ENCODE assay signal across 8 cellular contexts in the genomic region with DNA sequence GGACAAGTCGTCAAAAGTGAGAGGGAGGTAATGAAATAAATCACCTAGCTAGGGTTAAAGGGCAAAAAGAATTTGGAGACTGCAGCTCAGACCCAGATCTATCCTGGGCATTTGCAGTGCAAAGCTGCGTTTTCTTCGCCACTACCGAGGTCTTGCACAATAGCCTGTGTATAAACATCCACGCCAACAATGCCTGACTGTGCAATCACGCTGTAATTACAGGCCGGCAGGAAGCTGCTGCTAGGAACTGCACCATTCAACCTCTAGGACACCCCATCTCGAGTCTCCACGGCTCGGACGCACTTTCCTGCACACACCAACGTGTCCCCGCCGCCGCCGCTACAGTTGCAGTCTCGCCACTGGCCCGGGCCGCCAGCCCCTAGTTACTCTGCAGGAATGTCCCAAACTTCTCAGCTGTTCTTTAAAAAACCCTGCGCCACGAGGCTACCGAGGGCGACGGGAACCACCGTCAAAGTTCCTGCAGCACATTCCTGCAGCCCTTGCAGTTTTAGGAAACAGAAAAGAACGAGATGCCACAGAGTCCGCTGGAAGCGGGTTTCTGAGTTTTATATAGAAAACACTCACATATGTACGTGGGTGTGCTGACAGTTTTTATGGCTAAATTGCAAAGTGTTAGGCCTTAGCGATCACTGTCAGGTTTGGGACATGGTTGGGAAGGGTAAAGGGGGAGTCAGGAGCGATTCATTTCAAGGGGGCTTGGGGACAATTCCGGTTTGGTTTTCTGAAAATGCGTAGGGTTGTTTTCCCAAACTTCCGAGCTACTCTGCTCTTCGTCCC.
DNase-seq lines count a peak whose midpoint lies in the region; ATAC-seq and TF ChIP-seq lines count a peak whose summit lies in the region.

No MANE protein-coding gene starts in this region.

- in situ Hi-C loops in GM18951 (cut with MboI; ENCODE audit: low sequenced_read_pairs, unreplicated experiment), result no loop called here

- peak; percentile 49 to 52 for ATAC-seq in activated CD4-positive, CD25-positive, alpha-beta regulatory T cell treated with anti-CD3 and anti-CD28 coated beads, Interleukin-2, amount 50 U/mL, for 24 hours
- peak; percentile 80 for ATAC-seq in left colon

- intact Hi-C loops in left colon (cut with DNase I, micrococcal nuclease), result no loop called here

- TF ChIP-seq POLR2A in GM18951 (IDR thresholded peaks at IDR 0.05; ENCODE audit: extremely low read depth, insufficient read depth, insufficient read length), result peak; percentile 41

- DNase-seq in A172 (ENCODE audit: low spot score), result peak; percentile 40
- DNase-seq in MV-4-11 (lab: John Stamatoyannopoulos, UW), result peak; percentile 92
- DNase-seq in left colon, result peak; percentile 83 to 85
- DNase-seq in stimulated activated CD4-positive, alpha-beta T cell treated with anti-CD3 and anti-CD28 coated beads, Interleukin-15, amount 100 ng/mL, for 48 hours (ENCODE audit: low read depth in 2 of 2), result peak; percentile 47 to 55
- no peak for DNase-seq in NCI-H2171 (lab: John Stamatoyannopoulos, UW)

- peak overlapping the region; percentile 67 for H3K27ac ChIP-seq in cingulate gyrus (ENCODE audit: low read depth, low read length)
